ENCODE assay signal across 6 cellular contexts in genomic region chr4:31053451-31053850, GRCh38.
"Had no signal": no experiment of that assay in that cellular context is flagged by ENCODE, and none has a peak within 500 bp of the region (broad histone marks: within the 10 kb centered on the region; RNA-seq: fewer than 3 reads in every experiment).

No MANE protein-coding gene starts in this region.

- H3K36me3 ChIP-seq: HAP-1 had no signal

- DNase-seq: GM23248, GOT3, H7, KBM-7 had no signal

- H3K4me1 ChIP-seq: HAP-1 had no signal

- H3K4me1 Mint-ChIP-seq: IgD-negative memory B cell had no signal

- H3K27ac Mint-ChIP-seq: IgD-negative memory B cell had no signal

- H2AFZ ChIP-seq: GM23248 had no signal

- H3K27me3 Mint-ChIP-seq: IgD-negative memory B cell had no signal

- H3K9me3 ChIP-seq: HAP-1 had no signal

- H3K27ac ChIP-seq: GM23248 had no signal

- H3K4me3 Mint-ChIP-seq: IgD-negative memory B cell had no signal

- H3K9ac ChIP-seq: GM23248 had no signal

- H3K4me3 ChIP-seq: GM23248, HAP-1 had no signal
